31 cellular contexts compared by ENCODE assay signal in genomic region chr5:135851907-135852805, GRCh38. TPM values are rescaled to one million over a fixed set of nuclear protein-coding genes. Genes with fewer than 3 reads are reported as not detected.
"Had no signal": no experiment of that assay in that cellular context is flagged by ENCODE, and none has a peak within 500 bp of the region (broad histone marks: within the 10 kb centered on the region; RNA-seq: fewer than 3 reads in every experiment).

No MANE protein-coding gene starts in this region.

- H3K4me1 Mint-ChIP-seq: activated B cell treated with CpG ODN at 0.5 μM for 24 hours; activated CD4-positive, alpha-beta T cell treated with anti-CD3 and anti-CD28 coated beads for 36 hours; activated naive CD8-positive, alpha-beta T cell treated with anti-CD3 and anti-CD28 coated beads, Interleukin-2, amount 50 U/mL, for 24 hours; mesothelial cell of epicardium; T-helper 17 cell had no signal

- H3K27me3 ChIP-seq: brain microvascular endothelial cell, neutrophil, pancreas, vagina had no signal

- H3K4me3 ChIP-seq: heart right ventricle, left ventricle myocardium inferior, pancreas, vagina had no signal

- H3K9me3 ChIP-seq: neutrophil, pancreas, vagina had no signal

- H3K4me1 ChIP-seq: heart right ventricle, left ventricle myocardium inferior, pancreas, vagina had no signal

- DNase-seq: activated B cell treated with CpG ODN at 0.5 μM for 24 hours; activated CD4-positive, alpha-beta T cell treated with anti-CD3 and anti-CD28 coated beads for 36 hours; activated CD4-positive, alpha-beta T cell treated with anti-CD3 and anti-CD28 coated beads, Interleukin-2, amount 50 U/mL, for 48 hours; activated naive CD4-positive, alpha-beta T cell treated with anti-CD3 and anti-CD28 coated beads, Interleukin-2, amount 50 U/mL, for 16 hours; activated naive CD8-positive, alpha-beta T cell treated with anti-CD3 and anti-CD28 coated beads, Interleukin-2, amount 50 U/mL, for 24 hours; activated T-cell treated with anti-CD3 and anti-CD28 coated beads, Interleukin-2, amount 50 U/mL, for 48 hours; aorta; brain microvascular endothelial cell; central memory CD4-positive, alpha-beta T cell; erythroblast; foreskin fibroblast; heart right ventricle; left ventricle myocardium inferior; pancreas; right cardiac atrium; stimulated activated CD4-positive, alpha-beta T cell treated with anti-CD3 and anti-CD28 coated beads, Interleukin-12 subunit alpha, Interleukin-12 subunit beta, amount 100 ng/mL, for 4 hours; stimulated activated CD4-positive, alpha-beta T cell treated with anti-CD3 and anti-CD28 coated beads, Interleukin-4, amount 100 ng/mL, for 4 hours; SW 1271; T-helper 17 cell had no signal

- H3K27me3 Mint-ChIP-seq: activated CD4-positive, alpha-beta T cell treated with anti-CD3 and anti-CD28 coated beads for 36 hours; activated naive CD8-positive, alpha-beta T cell treated with anti-CD3 and anti-CD28 coated beads, Interleukin-2, amount 50 U/mL, for 24 hours; stimulated activated naive CD8-positive, alpha-beta T cell treated with anti-CD3 and anti-CD28 coated beads, Interleukin-15, Interleukin-2, amounts not matched to agents 100 ng/mL and 50 ng/mL, for 24 hours had no signal

- H3K4me3 Mint-ChIP-seq: activated B cell treated with CpG ODN at 0.5 μM for 24 hours; activated CD4-positive, alpha-beta T cell treated with anti-CD3 and anti-CD28 coated beads for 36 hours; activated naive CD8-positive, alpha-beta T cell treated with anti-CD3 and anti-CD28 coated beads, Interleukin-2, amount 50 U/mL, for 24 hours; mesothelial cell of epicardium; natural killer cell treated with Interleukin-12 subunit alpha and Interleukin-12 subunit beta and Interleukin-15 and Interleukin-18, amount 100 ng/mL, for 72 hours; stimulated activated naive CD8-positive, alpha-beta T cell treated with anti-CD3 and anti-CD28 coated beads, Interleukin-15, Interleukin-2, amounts not matched to agents 100 ng/mL and 50 ng/mL, for 24 hours; T-helper 17 cell; type B pancreatic cell had no signal

- H3K27ac ChIP-seq: brain microvascular endothelial cell, heart right ventricle, left ventricle myocardium inferior, neutrophil, pancreas, vagina had no signal

- H3K36me3 ChIP-seq: brain microvascular endothelial cell, heart right ventricle, left ventricle myocardium inferior, neutrophil, pancreas, vagina had no signal

- ATAC-seq: activated CD4-positive, alpha-beta T cell treated with anti-CD3 and anti-CD28 coated beads for 36 hours; activated naive CD8-positive, alpha-beta T cell treated with anti-CD3 and anti-CD28 coated beads, Interleukin-2, amount 50 U/mL, for 24 hours; pancreas; right cardiac atrium; T-helper 17 cell had no signal

- H3K36me3 Mint-ChIP-seq: natural killer cell treated with Interleukin-12 subunit alpha and Interleukin-12 subunit beta and Interleukin-15 and Interleukin-18, amount 100 ng/mL, for 72 hours; type B pancreatic cell had no signal

- H3K9me3 Mint-ChIP-seq: activated B cell treated with CpG ODN at 0.5 μM for 24 hours; activated naive CD8-positive, alpha-beta T cell treated with anti-CD3 and anti-CD28 coated beads, Interleukin-2, amount 50 U/mL, for 24 hours; natural killer cell treated with Interleukin-12 subunit alpha and Interleukin-12 subunit beta and Interleukin-15 and Interleukin-18, amount 100 ng/mL, for 72 hours; stimulated activated naive CD8-positive, alpha-beta T cell treated with anti-CD3 and anti-CD28 coated beads, Interleukin-15, Interleukin-2, amounts not matched to agents 100 ng/mL and 50 ng/mL, for 24 hours had no signal

- H3K27ac Mint-ChIP-seq: activated B cell treated with CpG ODN at 0.5 μM for 24 hours; activated CD4-positive, alpha-beta T cell treated with anti-CD3 and anti-CD28 coated beads for 36 hours; activated naive CD8-positive, alpha-beta T cell treated with anti-CD3 and anti-CD28 coated beads, Interleukin-2, amount 50 U/mL, for 24 hours; mesothelial cell of epicardium; natural killer cell treated with Interleukin-12 subunit alpha and Interleukin-12 subunit beta and Interleukin-15 and Interleukin-18, amount 100 ng/mL, for 72 hours; stimulated activated naive CD8-positive, alpha-beta T cell treated with anti-CD3 and anti-CD28 coated beads, Interleukin-15, Interleukin-2, amounts not matched to agents 100 ng/mL and 50 ng/mL, for 24 hours; T-helper 17 cell; type B pancreatic cell had no signal

RNA-seq across cellular contexts. Expression of gene SLC25A48, which starts 17.7 kb away (rescaled TPM):
- total RNA-seq: activated B cell treated with CpG ODN at 0.5 μM for 24 hours; activated CD4-positive, alpha-beta T cell treated with anti-CD3 and anti-CD28 coated beads for 36 hours; activated CD8-positive, alpha-beta memory T cell treated with anti-CD3 and anti-CD28 coated beads for 36 hours; fibroblast of lung; left ventricle myocardium inferior; lung microvascular endothelial cell; natural killer cell treated with Interleukin-12 subunit alpha and Interleukin-12 subunit beta and Interleukin-15 and Interleukin-18, amount 100 ng/mL, for 72 hours; pulmonary artery endothelial cell; right cardiac atrium; T-helper 17 cell had no signal
- polyA plus RNA-seq: aorta, fibroblast of lung, keratinocyte had no signal

RNA-seq across cellular contexts. Expression of gene IL9, which starts 43.5 kb away (rescaled TPM):
- total RNA-seq: activated B cell treated with CpG ODN at 0.5 μM for 24 hours, aorta, fibroblast of lung, heart right ventricle, left ventricle myocardium inferior, lung microvascular endothelial cell, mesothelial cell of epicardium, pancreas, pulmonary artery endothelial cell, right cardiac atrium, skeletal muscle tissue, T-helper 17 cell, vagina had no signal
- polyA plus RNA-seq: aorta, fibroblast of lung, heart right ventricle, keratinocyte, pancreas, right cardiac atrium had no signal
